In genomic region chr4:16079046-16079445, GRCh38 we compare ENCODE assay signal across 10 cellular contexts. TPM values are rescaled to one million over a fixed set of nuclear protein-coding genes. Genes with fewer than 3 reads are reported as not detected.
DNase-seq lines count a peak whose midpoint lies in the region; ATAC-seq lines count a peak whose summit lies in the region.
"Had no signal": no experiment of that assay in that cellular context is flagged by ENCODE, and none has a peak within 500 bp of the region (broad histone marks: within the 10 kb centered on the region; RNA-seq: fewer than 3 reads in every experiment).

No MANE protein-coding gene starts in this region.

- DNase-seq in kidney glomerular epithelial cell (lab: John Stamatoyannopoulos, UW), result peak; percentile 27
- DNase-seq in Right ventricle myocardium superior, result no peak
- DNase-seq in SK-N-DZ (ENCODE audit: low spot score), result no peak
- DNase-seq in activated CD8-positive, alpha-beta memory T cell treated with anti-CD3 and anti-CD28 coated beads for 24 hours, result no peak
- DNase-seq: PC-3; stimulated activated CD4-positive, alpha-beta T cell treated with anti-CD3 and anti-CD28 coated beads, Interleukin-4, amount 100 ng/mL, for 24 hours had no signal

- ATAC-seq in GM18867 (IDR thresholded peaks at IDR 0.05; ENCODE audit: unreplicated experiment) (peak; percentile 48), GM21619 (IDR thresholded peaks at IDR 0.05; ENCODE audit: unreplicated experiment) (peak; percentile 72), HG03520 (IDR thresholded peaks at IDR 0.05; ENCODE audit: unreplicated experiment) (peak; percentile 84), Right ventricle myocardium superior (ENCODE audit: poor library complexity) (no peak), HG03521 (IDR thresholded peaks at IDR 0.05; ENCODE audit: unreplicated experiment) (no peak)
- ATAC-seq: PC-3 had no signal

- intact Hi-C loops in Right ventricle myocardium superior (cut with DNase I), result no loop called here

RNA-seq across cellular contexts. Expression of gene PROM1, which starts 4.8 kb away (rescaled TPM):
- total RNA-seq in Right ventricle myocardium superior, result 2.1 TPM
- polyA plus RNA-seq in SK-N-DZ (2014; cell fraction: cytosol; rRNA removed), result 22.5 and 25.8 TPM in 2 replicates
- 25.7 and 41.1 TPM in 2 replicates for polyA plus RNA-seq in SK-N-DZ (2014; cell fraction: nucleus; rRNA removed)
- total RNA-seq: PC-3 had no signal

Comparison
In these comparisons a context has a peak if more than half of its experiments do, and no peak if none do; other contexts are left out.
1. ATAC-seq: peak in GM18867 (single experiment), GM21619 (single experiment) and HG03520 (single experiment); none in Right ventricle myocardium superior (single experiment) and HG03521 (single experiment).